Comparison of ENCODE assay signal across 21 cellular contexts in genomic region chr6:5529733-5530132, GRCh38.
DNase-seq lines count a peak whose midpoint lies in the region; ATAC-seq and TF ChIP-seq lines count a peak whose summit lies in the region.
"Had no signal": no experiment of that assay in that cellular context is flagged by ENCODE, and none has a peak within 500 bp of the region (broad histone marks: within the 10 kb centered on the region; RNA-seq: fewer than 3 reads in every experiment).

No MANE protein-coding gene starts in this region.

- peak; percentile 66 for ATAC-seq in left lobe of liver
- ATAC-seq in upper lobe of right lung: no peak
- ATAC-seq: left ventricle myocardium superior; stimulated activated naive CD8-positive, alpha-beta T cell treated with anti-CD3 and anti-CD28 coated beads, Interleukin-15, Interleukin-2, amounts not matched to agents 100 U/mL and 50 U/mL, for 24 hours had no signal

- intact Hi-C loops in upper lobe of right lung (cut with DNase I) (no loop called here), spleen (cut with DNase I; ENCODE audit: low total_unique reads) (no loop called here)

- 82 to 100% (median 89%) methylated on average over 1 of the region's 1 CpG for WGBS in spleen, 5 donors

- H3K36me3 ChIP-seq in upper lobe of right lung (no peaks in the 10 kb centered on the region), spleen (peaks cover 0 to 5% (median 0%) of the 10 kb centered on the region in 6 donors)
- H3K36me3 ChIP-seq: ovary, tibial artery had no signal

- TF ChIP-seq CTCF in cardiac fibroblast (IDR thresholded peaks at IDR 0.05; ENCODE audit: low read depth, low read length) (no peak), upper lobe of right lung (IDR thresholded peaks at IDR 0.05) (no peak), spleen (IDR thresholded peaks at IDR 0.05 in 8 of 11, conservative IDR thresholded peaks at IDR 0.05 in 3 of 11) (no peak)

- no peaks in the 10 kb centered on the region for H3K4me1 ChIP-seq in upper lobe of right lung
- H3K4me1 ChIP-seq in spleen: peaks cover 0 to 4% (median 0%) of the 10 kb centered on the region in 6 donors
- H3K4me1 ChIP-seq: tibial artery had no signal

- no peaks in the 10 kb centered on the region for H3K27me3 ChIP-seq in upper lobe of right lung
- no peaks in the 10 kb centered on the region for H3K27me3 ChIP-seq in spleen (replicated peaks in 1 of 7)
- H3K27me3 ChIP-seq: hepatocyte, ovary, tibial artery had no signal

- DNase-seq in D341Med (ENCODE audit: low spot score) (peak; percentile 36), HT1080 (ENCODE audit: low read depth) (peak; percentile 14), cardiac fibroblast (ENCODE audit: low read depth in 2 of 2) (peak; percentile 10 to 39), left lobe of liver (ENCODE audit: low spot score) (no peak), upper lobe of right lung (no peak), ACHN (no peak), spleen (no peak), HK-2 (ENCODE audit: unreplicated experiment) (no peak)
- DNase-seq: activated CD8-positive, alpha-beta memory T cell treated with anti-CD3 and anti-CD28 coated beads, Interleukin-2, amount 50 U/mL, for 48 hours; CD4-positive, CD25-positive, alpha-beta regulatory T cell; cerebellar nuclear complex; immature natural killer cell; KG1; left ventricle myocardium superior; MV-4-11; NCI-H1694; NCI-H526 treated with DMSO at 0.1 percent for 48 hours; ovary; stimulated activated naive CD8-positive, alpha-beta T cell treated with anti-CD3 and anti-CD28 coated beads, Interleukin-15, Interleukin-2, amounts not matched to agents 100 U/mL and 50 U/mL, for 24 hours; tibial artery had no signal

- H3K4me3 ChIP-seq in cardiac fibroblast (replicated peaks in 1 of 2; ENCODE audit: low read depth in 2 of 2, low read length in 2 of 2): no peak overlapping the region
- H3K4me3 ChIP-seq in upper lobe of right lung: no peak overlapping the region
- no peak overlapping the region for H3K4me3 ChIP-seq in spleen
- H3K4me3 ChIP-seq: hepatocyte, ovary, tibial artery had no signal

- in situ Hi-C loops in ACHN (cut with HindIII; ENCODE audit: low pct_ligation_motif_present, low pct_unique_long_range_greater_than_20kb, low sequenced_read_pairs): no loop called here

- no peak overlapping the region for H3K27ac ChIP-seq in upper lobe of right lung
- H3K27ac ChIP-seq in spleen: no peak overlapping the region
- H3K27ac ChIP-seq: hepatocyte, ovary, tibial artery had no signal

- no peaks in the 10 kb centered on the region for H3K9me3 ChIP-seq in upper lobe of right lung
- H3K9me3 ChIP-seq in spleen: peaks cover 0 to 5% (median 0%) of the 10 kb centered on the region in 8 donors
- H3K9me3 ChIP-seq: ovary, tibial artery had no signal

- no peak for TF ChIP-seq POLR2A in spleen (IDR thresholded peaks at IDR 0.05)

Comparison
In these comparisons a context has a peak if more than half of its experiments do, and no peak if none do; other contexts are left out.
1. DNase-seq: peak in D341Med (single experiment), HT1080 (single experiment) and cardiac fibroblast (2 of 2); none in left lobe of liver (single experiment), upper lobe of right lung (single experiment), ACHN (single experiment), spleen (single experiment) and HK-2 (single experiment).